ENCODE assay signal across 9 cellular contexts in genomic region chr14:36661506-36662257, GRCh38. TPM values are rescaled to one million over a fixed set of nuclear protein-coding genes. Genes with fewer than 3 reads are reported as not detected.
DNase-seq lines count a peak whose midpoint lies in the region; ATAC-seq and TF ChIP-seq lines count a peak whose summit lies in the region.
"Had no signal": no experiment of that assay in that cellular context is flagged by ENCODE, and none has a peak within 500 bp of the region (broad histone marks: within the 10 kb centered on the region; RNA-seq: fewer than 3 reads in every experiment).

PAX9 (plus strand) TSS chr14:36661860; CDS start chr14:36662090, 230 bp downstream.

- H3K4me3 ChIP-seq in foreskin fibroblast (ENCODE audit: low read depth in 1 of 2, low read length in 2 of 2): peak within 1 kb of the TSS; percentile 31 to 49

- CTCF ChIA-PET in activated CD4-positive, alpha-beta memory T cell treated with anti-CD3 and anti-CD28 coated beads for 36 hours (lab: Charles Lee): no interaction called here

- H3K27ac Mint-ChIP-seq in activated CD4-positive, alpha-beta memory T cell treated with anti-CD3 and anti-CD28 coated beads for 36 hours: no peak within 1 kb of the TSS

- peaks cover 78% of the 10 kb centered on the region for H3K27me3 Mint-ChIP-seq in activated CD4-positive, alpha-beta memory T cell treated with anti-CD3 and anti-CD28 coated beads for 36 hours

- intact Hi-C loops in Right ventricle myocardium superior (cut with DNase I): loop anchor here (5.0 kb wide), 1 partner anchor 266 kb away; no protein-coding TSS in a partner anchor
- intact Hi-C loops in cardiac septum (cut with DNase I): no loop called here
- intact Hi-C loops in activated CD4-positive, alpha-beta memory T cell treated with anti-CD3 and anti-CD28 coated beads for 36 hours (cut with micrococcal nuclease): loop anchor here (2.0 kb wide), 3 partner anchors 77 to 281 kb away; partner anchors contain the start of gene NKX2-1

- peaks cover 49% of the 10 kb centered on the region for H3K4me1 Mint-ChIP-seq in activated CD4-positive, alpha-beta memory T cell treated with anti-CD3 and anti-CD28 coated beads for 36 hours (ENCODE audit: low read depth)

- H3K9me3 Mint-ChIP-seq in activated CD4-positive, alpha-beta memory T cell treated with anti-CD3 and anti-CD28 coated beads for 36 hours: no peaks in the 10 kb centered on the region

- peaks cover 3% of the 10 kb centered on the region for H3K36me3 Mint-ChIP-seq in activated CD4-positive, alpha-beta memory T cell treated with anti-CD3 and anti-CD28 coated beads for 36 hours

- H3K4me3 Mint-ChIP-seq in activated CD4-positive, alpha-beta memory T cell treated with anti-CD3 and anti-CD28 coated beads for 36 hours: no peak within 1 kb of the TSS

- ATAC-seq in Right ventricle myocardium superior (ENCODE audit: poor library complexity) (peak; percentile 92), HG02943 (IDR thresholded peaks at IDR 0.05; ENCODE audit: low read depth, unreplicated experiment) (peak; percentile 80)

- POLR2A ChIA-PET in activated CD4-positive, alpha-beta memory T cell treated with anti-CD3 and anti-CD28 coated beads for 36 hours (lab: Charles Lee): no interaction called here

- DNase-seq in Right ventricle myocardium superior (peak; percentile 80), cardiac septum (ENCODE audit: low spot score) (no peak), NCI-H2107 (lab: John Stamatoyannopoulos, UW) (peak; percentile 98), foreskin fibroblast (peak; percentile 47 to 81), non-pigmented ciliary epithelial cell (ENCODE audit: low read depth) (peak; percentile 45)
- peak; percentile 73 for DNase-seq in activated CD4-positive, alpha-beta memory T cell treated with anti-CD3 and anti-CD28 coated beads for 36 hours
- DNase-seq in effector CD4-positive, alpha-beta T cell: no peak

- no peak for TF ChIP-seq CTCF in foreskin fibroblast (IDR thresholded peaks at IDR 0.05; ENCODE audit: low read depth, low read length)

RNA-seq across cellular contexts. Expression of gene PAX9, which starts in this region (rescaled TPM):
- total RNA-seq in Right ventricle myocardium superior: not detected
- not detected for total RNA-seq in cardiac septum
- not detected for total RNA-seq in activated CD4-positive, alpha-beta memory T cell treated with anti-CD3 and anti-CD28 coated beads for 36 hours
- total RNA-seq: pulmonary artery endothelial cell had no signal

Comparison
In these comparisons a context has a peak if more than half of its experiments do, and no peak if none do; other contexts are left out.
1. Peak in DNase-seq and ATAC-seq in Right ventricle myocardium superior; RNA of the gene not detected or under 1 TPM.
2. Peak in DNase-seq in activated CD4-positive, alpha-beta memory T cell treated with anti-CD3 and anti-CD28 coated beads for 36 hours; RNA of the gene not detected or under 1 TPM.
3. DNase-seq: peak in NCI-H2107 (single experiment), foreskin fibroblast (2 of 2) and non-pigmented ciliary epithelial cell (single experiment); none in cardiac septum (single experiment) and effector CD4-positive, alpha-beta T cell (single experiment).